ENCODE assay signal across 10 cellular contexts in the genomic region with DNA sequence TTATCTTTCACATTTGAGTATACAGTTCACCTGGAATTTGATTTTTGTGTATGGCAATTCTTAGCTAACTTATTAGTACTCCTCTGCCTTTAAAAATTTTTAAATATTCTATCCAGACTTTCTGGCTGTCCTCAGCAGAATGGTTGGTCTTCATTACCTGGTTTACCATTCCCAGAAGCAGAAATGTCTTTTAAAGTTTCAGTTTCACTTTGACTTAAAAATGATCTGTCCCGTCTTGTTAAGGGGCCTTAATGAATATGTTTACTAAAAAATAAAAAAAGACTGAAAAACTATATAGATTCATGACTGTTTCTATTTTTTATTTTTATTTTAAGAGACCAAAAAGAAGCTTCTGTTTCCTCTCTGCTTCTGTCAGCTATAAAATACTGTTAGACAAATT.
DNase-seq lines count a peak whose midpoint lies in the region; ATAC-seq and TF ChIP-seq lines count a peak whose summit lies in the region.
"Had no signal": no experiment of that assay in that cellular context is flagged by ENCODE, and none has a peak within 500 bp of the region (broad histone marks: within the 10 kb centered on the region; RNA-seq: fewer than 3 reads in every experiment).

No MANE protein-coding gene starts in this region.

- POLR2A ChIA-PET in activated CD8-positive, alpha-beta T cell treated with anti-CD3 and anti-CD28 coated beads for 36 hours (lab: Charles Lee) = interaction anchor here (0.9 to 1.5 kb wide), 5 partner anchors 11 to 72 kb away, joined by 3 to 5 read pairs (median 3); no protein-coding TSS in a partner anchor

- 0% methylated on average over 1 of the region's 1 CpG for WGBS in suprapubic skin

- no peak for TF ChIP-seq CTCF in activated CD8-positive, alpha-beta T cell treated with anti-CD3 and anti-CD28 coated beads for 36 hours (IDR thresholded peaks at IDR 0.05)
- TF ChIP-seq CTCF in suprapubic skin (IDR thresholded peaks at IDR 0.05) (no peak), progenitor cell of endocrine pancreas (IDR thresholded peaks at IDR 0.05; ENCODE audit: unreplicated experiment) (no peak)

- H3K4me1 Mint-ChIP-seq in activated naive CD4-positive, alpha-beta T cell treated with anti-CD3 and anti-CD28 coated beads for 36 hours (ENCODE audit: low read depth) = peaks cover 76% of the 10 kb centered on the region
- peaks cover 74% of the 10 kb centered on the region for H3K4me1 Mint-ChIP-seq in activated CD8-positive, alpha-beta T cell treated with anti-CD3 and anti-CD28 coated beads for 36 hours (ENCODE audit: low read depth)
- peaks cover 9% of the 10 kb centered on the region for H3K4me1 Mint-ChIP-seq in progenitor cell of endocrine pancreas (ENCODE audit: low read depth)

- H3K4me1 ChIP-seq in suprapubic skin = peaks cover 24% of the 10 kb centered on the region

- H3K4me3 ChIP-seq in suprapubic skin = peak overlapping the region; percentile 30

- ATAC-seq in activated CD8-positive, alpha-beta T cell treated with anti-CD3 and anti-CD28 coated beads for 36 hours = peak; percentile 29
- no peak for ATAC-seq in HG02938 (IDR thresholded peaks at IDR 0.05; ENCODE audit: unreplicated experiment)

- H3K4me3 Mint-ChIP-seq in activated naive CD4-positive, alpha-beta T cell treated with anti-CD3 and anti-CD28 coated beads for 36 hours = peak overlapping the region; percentile 66
- H3K4me3 Mint-ChIP-seq in activated CD8-positive, alpha-beta T cell treated with anti-CD3 and anti-CD28 coated beads for 36 hours = peak overlapping the region; percentile 73
- H3K4me3 Mint-ChIP-seq in progenitor cell of endocrine pancreas (ENCODE audit: low read depth) = no peak overlapping the region

- H3K27me3 ChIP-seq in suprapubic skin = no peaks in the 10 kb centered on the region

- intact Hi-C loops in activated naive CD4-positive, alpha-beta T cell treated with anti-CD3 and anti-CD28 coated beads for 36 hours (cut with micrococcal nuclease) = no loop called here
- intact Hi-C loops in activated CD8-positive, alpha-beta T cell treated with anti-CD3 and anti-CD28 coated beads for 36 hours (cut with micrococcal nuclease) = loop anchor here (5.0 kb wide), 1 partner anchor 55 kb away; no protein-coding TSS in a partner anchor

- no peak for DNase-seq in activated naive CD4-positive, alpha-beta T cell treated with anti-CD3 and anti-CD28 coated beads for 36 hours
- DNase-seq in activated naive CD4-positive, alpha-beta T cell treated with Interleukin-2 at 50 U/mL for 16 hours = no peak
- DNase-seq in activated CD8-positive, alpha-beta T cell treated with anti-CD3 and anti-CD28 coated beads for 36 hours = no peak
- DNase-seq in iris pigment epithelial cell (ENCODE audit: low read depth) (peak; percentile 15), suprapubic skin (ENCODE audit: low spot score in 2 of 2) (no peak), progenitor cell of endocrine pancreas (ENCODE audit: low spot score, unreplicated experiment) (no peak)
- DNase-seq in stimulated activated naive CD4-positive, alpha-beta T cell treated with Interleukin-2 at 50 U/mL for 16 hours (lab: John Stamatoyannopoulos, UW) = no peak
- DNase-seq: COR-L47 had no signal

- no peak for TF ChIP-seq POLR2A in suprapubic skin (IDR thresholded peaks at IDR 0.05)

- TF ChIP-seq EP300 in suprapubic skin (IDR thresholded peaks at IDR 0.05) = no peak

- CTCF ChIA-PET in activated naive CD4-positive, alpha-beta T cell treated with anti-CD3 and anti-CD28 coated beads for 36 hours (lab: Charles Lee) = no interaction called here
- CTCF ChIA-PET in activated CD8-positive, alpha-beta T cell treated with anti-CD3 and anti-CD28 coated beads for 36 hours (lab: Charles Lee) = interaction anchor here (0.9 to 2.5 kb wide), 6 partner anchors 9 to 241 kb away, joined by 3 to 13 read pairs (median 5); no protein-coding TSS in a partner anchor

- H3K27me3 Mint-ChIP-seq in activated naive CD4-positive, alpha-beta T cell treated with anti-CD3 and anti-CD28 coated beads for 36 hours (ENCODE audit: low read depth) = no peaks in the 10 kb centered on the region
- H3K27me3 Mint-ChIP-seq in activated CD8-positive, alpha-beta T cell treated with anti-CD3 and anti-CD28 coated beads for 36 hours = no peaks in the 10 kb centered on the region
- no peaks in the 10 kb centered on the region for H3K27me3 Mint-ChIP-seq in progenitor cell of endocrine pancreas
- H3K27me3 Mint-ChIP-seq: IgD-negative memory B cell had no signal

- no peaks in the 10 kb centered on the region for H3K9me3 ChIP-seq in suprapubic skin

- no peaks in the 10 kb centered on the region for H3K9me3 Mint-ChIP-seq in activated naive CD4-positive, alpha-beta T cell treated with anti-CD3 and anti-CD28 coated beads for 36 hours
- no peaks in the 10 kb centered on the region for H3K9me3 Mint-ChIP-seq in activated CD8-positive, alpha-beta T cell treated with anti-CD3 and anti-CD28 coated beads for 36 hours
- no peaks in the 10 kb centered on the region for H3K9me3 Mint-ChIP-seq in progenitor cell of endocrine pancreas (ENCODE audit: low read depth)
- H3K9me3 Mint-ChIP-seq: IgD-negative memory B cell had no signal

- H3K27ac ChIP-seq in suprapubic skin = peak overlapping the region; percentile 37

- no peaks in the 10 kb centered on the region for H3K36me3 ChIP-seq in suprapubic skin

- peak overlapping the region; percentile 87 for H3K27ac Mint-ChIP-seq in activated naive CD4-positive, alpha-beta T cell treated with anti-CD3 and anti-CD28 coated beads for 36 hours
- H3K27ac Mint-ChIP-seq in activated CD8-positive, alpha-beta T cell treated with anti-CD3 and anti-CD28 coated beads for 36 hours = peak overlapping the region; percentile 90
- no peak overlapping the region for H3K27ac Mint-ChIP-seq in progenitor cell of endocrine pancreas

- H3K36me3 Mint-ChIP-seq in activated naive CD4-positive, alpha-beta T cell treated with anti-CD3 and anti-CD28 coated beads for 36 hours (ENCODE audit: low read depth) = no peaks in the 10 kb centered on the region
- H3K36me3 Mint-ChIP-seq in activated CD8-positive, alpha-beta T cell treated with anti-CD3 and anti-CD28 coated beads for 36 hours (ENCODE audit: low read depth) = peaks cover 7% of the 10 kb centered on the region
- H3K36me3 Mint-ChIP-seq in progenitor cell of endocrine pancreas (ENCODE audit: insufficient read depth) = peaks cover 2% of the 10 kb centered on the region
